In the genomic region with DNA sequence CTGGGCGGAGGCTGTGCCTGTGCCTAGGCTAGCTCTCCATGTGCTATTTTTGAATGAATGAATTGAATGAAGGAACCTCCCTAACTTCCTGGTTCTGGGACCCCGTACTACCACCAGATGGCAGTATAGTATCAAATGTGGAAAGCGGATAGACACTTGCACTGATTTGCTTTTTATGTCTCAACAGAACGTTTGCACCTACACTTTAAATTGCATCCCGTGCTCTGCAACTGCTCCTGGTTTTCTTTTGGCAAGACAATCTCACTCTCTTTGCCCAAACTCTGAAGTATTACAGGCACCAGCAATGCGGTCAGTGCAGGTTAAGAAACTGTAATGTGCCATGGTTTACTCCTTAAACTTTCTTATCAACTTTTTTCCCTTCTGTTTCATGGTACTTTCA, we compare ENCODE assay signal across 8 cellular contexts. TPM values are rescaled to one million over a fixed set of nuclear protein-coding genes. Genes with fewer than 3 reads are reported as not detected.
DNase-seq lines count a peak whose midpoint lies in the region; ATAC-seq and TF ChIP-seq lines count a peak whose summit lies in the region.

No MANE protein-coding gene starts in this region.

- ATAC-seq in GM21526 (IDR thresholded peaks at IDR 0.05; ENCODE audit: low FRiP score, unreplicated experiment) = peak; percentile 74

- no peak overlapping the region for H3K9ac ChIP-seq in KMS-11

- TF ChIP-seq CTCF in KMS-11 (conservative IDR thresholded peaks at IDR 0.05; ENCODE audit: low read depth, low read length) (peak; percentile 96), breast epithelium (IDR thresholded peaks at IDR 0.05) (peak; percentile 53 to 91 (median 85)), kidney epithelial cell (IDR thresholded peaks at IDR 0.05; ENCODE audit: insufficient read depth, low read length, poor library complexity, severe bottlenecking) (peak; percentile 77)

- H3K4me3 ChIP-seq in KMS-11 (IDR thresholded peaks at IDR 0.05; ENCODE audit: insufficient read depth, low read depth, low read length) (no peak overlapping the region), breast epithelium (no peak overlapping the region), kidney epithelial cell (ENCODE audit: low read depth, low read length) (no peak overlapping the region)

- no peak overlapping the region for H3K27ac ChIP-seq in KMS-11
- H3K27ac ChIP-seq in breast epithelium = no peak overlapping the region

- H4K20me1 ChIP-seq in KMS-11 (ENCODE audit: insufficient read depth) = no peaks in the 10 kb centered on the region

- H3K9me3 ChIP-seq in breast epithelium = no peaks in the 10 kb centered on the region

- H2AFZ ChIP-seq in KMS-11 (ENCODE audit: low read depth) = peak overlapping the region; percentile 14; the same call in 1 of the 2 replicates

- H3K4me2 ChIP-seq in KMS-11 = 0 out of 2 replicates have a peak overlapping the region, but pooled peaks have one; percentile 6

- H3K79me2 ChIP-seq in KMS-11 (ENCODE audit: insufficient read depth, low read depth) = no peaks in the 10 kb centered on the region

- H3K4me1 ChIP-seq in KMS-11 (ENCODE audit: low read depth, poor library complexity, severe bottlenecking) = no peaks in the 10 kb centered on the region
- no peaks in the 10 kb centered on the region for H3K4me1 ChIP-seq in breast epithelium

- H3K36me3 ChIP-seq in KMS-11 (ENCODE audit: insufficient read depth) (no peaks in the 10 kb centered on the region), breast epithelium (no peaks in the 10 kb centered on the region), kidney epithelial cell (ENCODE audit: control insufficient read depth, insufficient read depth, low read length) (no peaks in the 10 kb centered on the region)

- peak; percentile 7 for DNase-seq in DMS79 treated with DMSO at 0.1 percent for 48 hours (lab: John Stamatoyannopoulos, UW)
- DNase-seq in DMS79 (lab: John Stamatoyannopoulos, UW) = no peak
- DNase-seq in SHP77 (lab: John Stamatoyannopoulos, UW) = peak; percentile 19 to 34
- DNase-seq in breast epithelium (ENCODE audit: low spot score in 2 of 2) = no peak
- no peak for DNase-seq in kidney epithelial cell (ENCODE audit: low read depth)
- DNase-seq in stimulated activated naive CD4-positive, alpha-beta T cell treated with Interleukin-2 at 50 U/mL for 16 hours (lab: John Stamatoyannopoulos, UW) = peak; percentile 16

- no peak for TF ChIP-seq POLR2A in breast epithelium (IDR thresholded peaks at IDR 0.05)

- H3K27me3 ChIP-seq in KMS-11 (ENCODE audit: insufficient read depth, low read depth) (no peaks in the 10 kb centered on the region), breast epithelium (no peaks in the 10 kb centered on the region), kidney epithelial cell (ENCODE audit: control insufficient read depth, insufficient read depth, low read length) (peaks cover 6% of the 10 kb centered on the region)

- intact Hi-C loops in breast epithelium (cut with DNase I; ENCODE audit: low total_unique reads) = no loop called here

RNA-seq across cellular contexts. Expression of gene FZD8, which starts 6.5 kb away (rescaled TPM):
- total RNA-seq in breast epithelium (1 to 10 TPM; 2.9 to 9.5 (median 3.0) TPM), kidney epithelial cell (12.7 and 18.7 TPM in 2 replicates)

RNA-seq across cellular contexts. Expression of gene GJD4, which starts 30.4 kb away (rescaled TPM):
- not detected for total RNA-seq in breast epithelium
- not detected in 2 replicates for total RNA-seq in kidney epithelial cell

Comparison
In these comparisons a context has a peak if more than half of its experiments do, and no peak if none do; other contexts are left out.
1. DNase-seq: peak in DMS79 treated with DMSO at 0.1 percent for 48 hours (single experiment), SHP77 (2 of 2) and stimulated activated naive CD4-positive, alpha-beta T cell treated with Interleukin-2 at 50 U/mL for 16 hours (single experiment); none in DMS79 (single experiment), breast epithelium (0 of 2) and kidney epithelial cell (single experiment).
2. Peak in every context shown above with its lines, with median percentiles within 50 percentile points of each other: CTCF ChIP-seq.